Comparison of ENCODE assay signal across 8 cellular contexts in genomic region chr7:157000047-157000726, GRCh38. TPM values are rescaled to one million over a fixed set of nuclear protein-coding genes. Genes with fewer than 3 reads are reported as not detected.
DNase-seq lines count a peak whose midpoint lies in the region; ATAC-seq and TF ChIP-seq lines count a peak whose summit lies in the region.

No MANE protein-coding gene starts in this region.

- peaks cover 35% of the 10 kb centered on the region for H3K4me1 Mint-ChIP-seq in WTC11

- H3K27me3 ChIP-seq in thymus (ENCODE audit: control insufficient read depth, insufficient read depth) = peaks cover 79% of the 10 kb centered on the region

- H3K4me3 Mint-ChIP-seq in WTC11 = peak overlapping the region; percentile 63

- H3K36me3 Mint-ChIP-seq in WTC11 = no peaks in the 10 kb centered on the region

- DNase-seq in GM20000 (ENCODE audit: low spot score) = peak; percentile 81
- peak; percentile 52 for DNase-seq in WTC11 (ENCODE audit: low spot score)
- no peak for DNase-seq in NCI-H128 (lab: John Stamatoyannopoulos, UW; ENCODE audit: unreplicated experiment)
- DNase-seq in NOMO-1 (lab: John Stamatoyannopoulos, UW; ENCODE audit: unreplicated experiment in 2 of 2) = no peak
- no peak for DNase-seq in HK-2 (ENCODE audit: unreplicated experiment)

- peak; percentile 13 for TF ChIP-seq CTCF in 22Rv1 (IDR thresholded peaks at IDR 0.05)
- no peak for TF ChIP-seq CTCF in GM20000 (IDR thresholded peaks at IDR 0.05; ENCODE audit: extremely low read depth, missing control alignments)
- no peak for TF ChIP-seq CTCF in WTC11 (IDR thresholded peaks at IDR 0.05)

- H3K4me3 ChIP-seq in iPS-18c (ENCODE audit: insufficient read depth, low read depth, low read length) (peak overlapping the region; percentile 25), thymus (ENCODE audit: low read length) (peak overlapping the region; percentile 48)

- H3K9me3 Mint-ChIP-seq in WTC11 = no peaks in the 10 kb centered on the region

- H3K4me1 ChIP-seq in thymus (ENCODE audit: control insufficient read depth, insufficient read depth, low read length) = no peaks in the 10 kb centered on the region

- CTCF ChIA-PET in WTC11 (lab: Charles Lee) = interaction anchor here (0.6 to 1.0 kb wide), 2 partner anchors 15 to 20 kb away, joined by 3 to 4 read pairs; no protein-coding TSS in a partner anchor

- H3K27ac ChIP-seq in 22Rv1 = no peak overlapping the region
- no peak overlapping the region for H3K27ac ChIP-seq in thymus (ENCODE audit: low read depth)

- H3K9me3 ChIP-seq in iPS-18c (ENCODE audit: control insufficient read depth, insufficient read depth, low read length) = peaks cover 5% of the 10 kb centered on the region
- H3K9me3 ChIP-seq in thymus (ENCODE audit: control insufficient read depth) = no peaks in the 10 kb centered on the region

- H3K27me3 Mint-ChIP-seq in WTC11 (ENCODE audit: low read depth) = peaks cover 98% of the 10 kb centered on the region

- no peak overlapping the region for H3K27ac Mint-ChIP-seq in WTC11

- POLR2A ChIA-PET in WTC11 (lab: Charles Lee) = interaction anchor here (0.6 kb wide), 1 partner anchor 107 kb away, joined by 3 read pairs; no protein-coding TSS in a partner anchor

- H3K36me3 ChIP-seq in thymus (ENCODE audit: control insufficient read depth, insufficient read depth) = no peaks in the 10 kb centered on the region

- 3% methylated on average over 63 of the region's 64 CpGs for WGBS in thymus

- ATAC-seq in WTC11 = peak; percentile 8

TF ChIP-seq in WTC11, 78 proteins besides CTCF, POLR2A, EP300 and RAD21:
- TF ChIP-seq CREM (CRISPR knock-in tag; IDR thresholded peaks at IDR 0.05) (no peak), ZNF263 (CRISPR knock-in tag; IDR thresholded peaks at IDR 0.05; ENCODE audit: low read depth) (no peak), MAX (CRISPR knock-in tag; IDR thresholded peaks at IDR 0.05) (no peak), ZNF396 (CRISPR knock-in tag; IDR thresholded peaks at IDR 0.05; ENCODE audit: borderline replicate concordance) (no peak), GRHL2 (CRISPR knock-in tag; IDR thresholded peaks at IDR 0.05; ENCODE audit: insufficient replicate concordance, severe bottlenecking) (no peak), RORB (CRISPR knock-in tag; IDR thresholded peaks at IDR 0.05) (no peak), SOX15 (CRISPR knock-in tag; IDR thresholded peaks at IDR 0.05) (no peak), FOXJ3 (CRISPR knock-in tag; IDR thresholded peaks at IDR 0.05; ENCODE audit: borderline replicate concordance) (no peak), ZNF219 (CRISPR knock-in tag; IDR thresholded peaks at IDR 0.05; ENCODE audit: borderline replicate concordance) (no peak)

RNA-seq across cellular contexts. Expression of gene MNX1, which starts 10.3 kb away (rescaled TPM):
- total RNA-seq in WTC11 (2021) = 0.32 to 0.46 TPM (median 0.34 TPM) in 3 replicates
- polyA plus RNA-seq in thymus = 0.07 TPM

RNA-seq across cellular contexts. Expression of gene NOM1, which starts 50.7 kb away (rescaled TPM):
- total RNA-seq in WTC11 (2021) = 26.0 to 38.5 TPM (median 27.6 TPM) in 3 replicates
- 10.6 TPM for polyA plus RNA-seq in thymus

Comparison
In these comparisons a context has a peak if more than half of its experiments do, and no peak if none do; other contexts are left out.
1. DNase-seq: peak in GM20000 (single experiment) and WTC11 (single experiment); none in NCI-H128 (single experiment), NOMO-1 (0 of 2) and HK-2 (single experiment).